ENCODE assay signal across 1 cellular context in genomic region chr4:54637325-54637724, GRCh38.
TF ChIP-seq lines count a peak whose summit lies in the region.

No MANE protein-coding gene starts in this region.

TF ChIP-seq in GM23338, 12 proteins besides CTCF, POLR2A, EP300 and RAD21 (continued from another document):
- TF ChIP-seq, protein P1, sequence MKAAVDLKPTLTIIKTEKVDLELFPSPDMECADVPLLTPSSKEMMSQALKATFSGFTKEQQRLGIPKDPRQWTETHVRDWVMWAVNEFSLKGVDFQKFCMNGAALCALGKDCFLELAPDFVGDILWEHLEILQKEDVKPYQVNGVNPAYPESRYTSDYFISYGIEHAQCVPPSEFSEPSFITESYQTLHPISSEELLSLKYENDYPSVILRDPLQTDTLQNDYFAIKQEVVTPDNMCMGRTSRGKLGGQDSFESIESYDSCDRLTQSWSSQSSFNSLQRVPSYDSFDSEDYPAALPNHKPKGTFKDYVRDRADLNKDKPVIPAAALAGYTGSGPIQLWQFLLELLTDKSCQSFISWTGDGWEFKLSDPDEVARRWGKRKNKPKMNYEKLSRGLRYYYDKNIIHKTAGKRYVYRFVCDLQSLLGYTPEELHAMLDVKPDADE (IDR thresholded peaks at IDR 0.05): no peak
TF ChIP-seq in GM23338: peak in this region for 0.
